In the genomic region with DNA sequence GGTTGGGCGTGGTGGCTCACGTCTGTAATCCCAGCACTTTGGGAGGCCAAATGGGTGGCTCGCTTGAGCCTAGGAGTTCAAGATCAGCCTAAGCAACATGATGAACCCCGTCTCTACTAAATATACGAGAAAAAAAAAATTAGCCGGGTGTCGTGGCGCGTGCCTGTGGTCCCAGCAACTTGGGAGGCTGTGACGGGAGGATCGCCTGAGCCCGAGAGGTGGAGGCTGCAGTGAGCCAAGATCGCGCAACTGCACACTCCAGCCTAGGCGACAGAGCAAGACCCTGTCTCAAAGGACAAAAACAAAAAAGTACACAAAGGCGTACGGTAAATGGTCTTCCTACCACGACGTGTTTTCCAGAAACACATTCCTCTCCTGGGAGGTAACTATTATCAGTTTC, we compare ENCODE assay signal across 8 cellular contexts. TPM values are rescaled to one million over a fixed set of nuclear protein-coding genes. Genes with fewer than 3 reads are reported as not detected.
DNase-seq lines count a peak whose midpoint lies in the region; ATAC-seq and TF ChIP-seq lines count a peak whose summit lies in the region.

No MANE protein-coding gene starts in this region.

- H3K9me2 ChIP-seq in Karpas-422 (replicated peaks; ENCODE audit: insufficient read depth, low read length): no peaks in the 10 kb centered on the region

- H3K36me3 Mint-ChIP-seq in nephron (ENCODE audit: low read depth): peaks cover 15% of the 10 kb centered on the region

- H3K9ac ChIP-seq in Karpas-422 (ENCODE audit: low read length) (peak overlapping the region; percentile 83), colonic mucosa (ENCODE audit: low read depth in 2 of 2, low read length in 2 of 2) (no peak overlapping the region)

- H3K36me3 ChIP-seq in Karpas-422 (ENCODE audit: insufficient read depth, low read length) (peaks cover 15% of the 10 kb centered on the region), colonic mucosa (no peaks in the 10 kb centered on the region)

- H3K4me3 ChIP-seq in AG09309 (ENCODE audit: control insufficient read depth, low read depth, low read length) (peak overlapping the region; percentile 74; the same call in 1 of the 2 replicates), Karpas-422 (ENCODE audit: low read length) (peak overlapping the region; percentile 87), colonic mucosa (peak overlapping the region; percentile 89)

- H3K4me1 ChIP-seq in Karpas-422 (ENCODE audit: low read length): peaks cover 25% of the 10 kb centered on the region
- H3K4me1 ChIP-seq in colonic mucosa: peaks cover 7% of the 10 kb centered on the region

- no peaks in the 10 kb centered on the region for H3K9me3 Mint-ChIP-seq in nephron

- H3K4me3 Mint-ChIP-seq in nephron: peak overlapping the region; percentile 92 to 98 (median 95)

- H3K27ac Mint-ChIP-seq in nephron: peak overlapping the region; percentile 89 to 97 (median 97)

- H3K27me3 Mint-ChIP-seq in nephron (ENCODE audit: low read depth): peaks cover 20% of the 10 kb centered on the region

- peaks cover 6% of the 10 kb centered on the region; the same call in 1 of the 2 replicates for H4K20me1 ChIP-seq in Karpas-422 (ENCODE audit: insufficient read depth, low read depth, low read length)

- H3K4me2 ChIP-seq in Karpas-422 (ENCODE audit: low read depth, low read length, poor library complexity, severe bottlenecking): peak overlapping the region; percentile 82

- DNase-seq in AG09309 (ENCODE audit: low read depth) (no peak), Karpas-422 (no peak), colonic mucosa (no peak), GDM1 (lab: John Stamatoyannopoulos, UW) (no peak), KG1 (lab: John Stamatoyannopoulos, UW) (no peak)

- no peaks in the 10 kb centered on the region for H3K9me3 ChIP-seq in Karpas-422 (ENCODE audit: low read length)
- H3K9me3 ChIP-seq in colonic mucosa: no peaks in the 10 kb centered on the region

- H2AFZ ChIP-seq in Karpas-422 (ENCODE audit: low read length): peak overlapping the region; percentile 65; the same call in 1 of the 2 replicates

- no peaks in the 10 kb centered on the region for H3K27me3 ChIP-seq in Karpas-422 (ENCODE audit: low read length)
- H3K27me3 ChIP-seq in colonic mucosa: no peaks in the 10 kb centered on the region

- intact Hi-C loops in colonic mucosa (cut with DNase I): no loop called here

- H3K79me2 ChIP-seq in Karpas-422 (ENCODE audit: low read length): peaks cover 43% of the 10 kb centered on the region

- no peak for TF ChIP-seq CTCF in AG09309 (IDR thresholded peaks at IDR 0.05; ENCODE audit: control insufficient read depth, insufficient read depth, low read depth, low read length, missing control alignments)
- no peak for TF ChIP-seq CTCF in colonic mucosa (IDR thresholded peaks at IDR 0.05)
- TF ChIP-seq CTCF in nephron (IDR thresholded peaks at IDR 0.05; ENCODE audit: unreplicated experiment in 3 of 3): no peak

- H3K4me1 Mint-ChIP-seq in nephron: peaks cover 19% of the 10 kb centered on the region

- H3K27ac ChIP-seq in Karpas-422 (ENCODE audit: low read length) (no peak overlapping the region), colonic mucosa (peak overlapping the region; percentile 84)

- ATAC-seq in GM21737 (IDR thresholded peaks at IDR 0.05; ENCODE audit: unreplicated experiment) (no peak), GM18498 (IDR thresholded peaks at IDR 0.05; ENCODE audit: unreplicated experiment) (no peak)

RNA-seq across cellular contexts. Expression of gene BDP1, which starts 0.5 kb away (rescaled TPM):
- 34.2 and 42.5 TPM in 2 replicates for total RNA-seq in Karpas-422 (2014; rRNA removed; shearing (Covaris generic); ENCODE audit: low replicate concordance)
- total RNA-seq in colonic mucosa: 10 to 100 TPM; 18.9 to 21.8 TPM
